Comparison of ENCODE assay signal across 8 cellular contexts in genomic region chr1:19311503-19311930, GRCh38. TPM values are rescaled to one million over a fixed set of nuclear protein-coding genes. Genes with fewer than 3 reads are reported as not detected.
DNase-seq lines count a peak whose midpoint lies in the region; ATAC-seq, FAIRE-seq and TF ChIP-seq lines count a peak whose summit lies in the region.

No MANE protein-coding gene starts in this region.

- H3K4me3 Mint-ChIP-seq in activated naive CD4-positive, alpha-beta T cell treated with anti-CD3 and anti-CD28 coated beads, Interleukin-2, amount 50 U/mL, for 24 hours, result peak overlapping the region; percentile 91

- H3K4me3 ChIP-seq in Karpas-422 (ENCODE audit: low read length) (peak overlapping the region; percentile 79), K562 (peak overlapping the region; percentile 77)

- no peaks in the 10 kb centered on the region for H3K9me3 Mint-ChIP-seq in activated naive CD4-positive, alpha-beta T cell treated with anti-CD3 and anti-CD28 coated beads, Interleukin-2, amount 50 U/mL, for 24 hours

- no peak for FAIRE-seq in K562 (lab: Jason Lieb, UNC)

- ATAC-seq in K562 (peak; percentile 30), left colon (peak; percentile 14)

- peak overlapping the region; percentile 99 for H3K9ac ChIP-seq in Karpas-422 (ENCODE audit: low read length)
- H3K9ac ChIP-seq in K562 (ENCODE audit: insufficient read depth in 1 of 2, low read depth in 2 of 2, low read length in 2 of 2), result peak overlapping the region; percentile 95 to 97

- peak overlapping the region; percentile 76 for H3K27ac Mint-ChIP-seq in activated naive CD4-positive, alpha-beta T cell treated with anti-CD3 and anti-CD28 coated beads, Interleukin-2, amount 50 U/mL, for 24 hours

- H3K27ac ChIP-seq in Karpas-422 (ENCODE audit: low read length), result peak overlapping the region; percentile 60
- H3K27ac ChIP-seq in K562 (ENCODE audit: extremely low read depth, low read depth, low read length), result peak overlapping the region; percentile 85
- peak overlapping the region; percentile 58 for H3K27ac ChIP-seq in substantia nigra (ENCODE audit: low read depth, low read length, poor library complexity, severe bottlenecking)

- H3K9me3 ChIP-seq in Karpas-422 (ENCODE audit: low read length) (no peaks in the 10 kb centered on the region), K562 (replicated peaks; ENCODE audit: control insufficient read depth, insufficient read depth, low read depth, low read length) (no peaks in the 10 kb centered on the region)

- no peaks in the 10 kb centered on the region for H3K27me3 Mint-ChIP-seq in activated naive CD4-positive, alpha-beta T cell treated with anti-CD3 and anti-CD28 coated beads, Interleukin-2, amount 50 U/mL, for 24 hours

- H3K79me2 ChIP-seq in Karpas-422 (ENCODE audit: low read length) (peaks cover 39% of the 10 kb centered on the region), K562 (ENCODE audit: control insufficient read depth, insufficient read depth, low read length) (peaks cover 57% of the 10 kb centered on the region)

- H3K9me2 ChIP-seq in Karpas-422 (replicated peaks; ENCODE audit: insufficient read depth, low read length), result no peaks in the 10 kb centered on the region

- H2AFZ ChIP-seq in Karpas-422 (ENCODE audit: low read length), result peak overlapping the region; percentile 74; the same call in 1 of the 2 replicates
- peak overlapping the region; percentile 90 for H2AFZ ChIP-seq in K562 (ENCODE audit: low read depth, low read length)

- intact Hi-C loops in K562 (cut with micrococcal nuclease) (loop anchor here (5.0 kb wide), 1 partner anchor 59 kb away; the partner anchor contains the start of genes EMC1 and MRTO4), left colon (cut with DNase I, micrococcal nuclease) (no loop called here)

- H3K4me2 ChIP-seq in Karpas-422 (ENCODE audit: low read depth, low read length, poor library complexity, severe bottlenecking) (peak overlapping the region; percentile 90), K562 (ENCODE audit: insufficient read depth, low read length) (peak overlapping the region; percentile 75)

- peaks cover 4% of the 10 kb centered on the region for H3K36me3 Mint-ChIP-seq in activated naive CD4-positive, alpha-beta T cell treated with anti-CD3 and anti-CD28 coated beads, Interleukin-2, amount 50 U/mL, for 24 hours

- TF ChIP-seq POLR2A in K562 (conservative IDR thresholded peaks at IDR 0.05), result no peak

- BruUV-seq in K562 (replicated peaks; lab: Mats Ljungman, UMichigan), result no TSS peak

- in situ Hi-C loops in K562 (cut with MboI), result no loop called here

- TF ChIP-seq RAD21 in K562 (CRISPR knock-in tag; conservative IDR thresholded peaks at IDR 0.05 in 1 of 2, IDR thresholded peaks at IDR 0.05 in 1 of 2), result no peak

- POLR2A ChIA-PET in K562 (lab: Yijun Ruan, JAX), result interaction anchor here (1.0 to 4.0 kb wide), 6 partner anchors 12 to 340 kb away, joined by 3 to 21 read pairs (median 6); partner anchors contain the start of genes EMC1 and MRTO4

- H3K4me1 ChIP-seq in Karpas-422 (ENCODE audit: low read length), result peaks cover 49% of the 10 kb centered on the region
- H3K4me1 ChIP-seq in K562 (replicated peaks in 1 of 2; ENCODE audit: control insufficient read depth in 2 of 2, insufficient read depth in 2 of 2, low read length in 2 of 2), result peaks cover 44 to 65% of the 10 kb centered on the region in 2 experiments

- H3K27me3 ChIP-seq in Karpas-422 (ENCODE audit: low read length) (no peaks in the 10 kb centered on the region), K562 (ENCODE audit: control insufficient read depth in 2 of 2, insufficient read depth in 2 of 2, low read length in 2 of 2) (no peaks in the 10 kb centered on the region)

- H3K4me1 Mint-ChIP-seq in activated naive CD4-positive, alpha-beta T cell treated with anti-CD3 and anti-CD28 coated beads, Interleukin-2, amount 50 U/mL, for 24 hours, result peaks cover 43% of the 10 kb centered on the region

- H3K9me1 ChIP-seq in K562 (ENCODE audit: control insufficient read depth, insufficient read depth, low read length), result peaks cover 2% of the 10 kb centered on the region

- H3K36me3 ChIP-seq in Karpas-422 (ENCODE audit: insufficient read depth, low read length) (peaks cover 20% of the 10 kb centered on the region), K562 (ENCODE audit: control insufficient read depth, insufficient read depth, low read length) (peaks cover 43% of the 10 kb centered on the region)

- no peak for DNase-seq in activated naive CD4-positive, alpha-beta T cell (lab: John Stamatoyannopoulos, UW)
- DNase-seq in Karpas-422 (peak; percentile 84), K562 (ENCODE audit: extremely low read depth in 1 of 4, low spot score in 3 of 4) (peak in 2 of 4 experiments; percentile 18 to 48), left colon (peak in 1 of 2 donors; percentile 45), substantia nigra (lab: John Stamatoyannopoulos, UW) (peak in 15 of 49 donors; percentile 41 to 82 (median 56)), kidney glomerular epithelial cell (lab: John Stamatoyannopoulos, UW) (no peak), NOMO-1 (lab: John Stamatoyannopoulos, UW; ENCODE audit: unreplicated experiment in 2 of 2) (no peak)

- no peak for TF ChIP-seq CTCF in K562 (IDR thresholded peaks at IDR 0.05 in 2 of 3, conservative IDR thresholded peaks at IDR 0.05 in 1 of 3; ENCODE audit: insufficient read depth in 2 of 3, low read depth in 1 of 3, low read length in 3 of 3)

- no peak for TF ChIP-seq EP300 in K562 (IDR thresholded peaks at IDR 0.05; ENCODE audit: low read length)

- peaks cover 8% of the 10 kb centered on the region for H4K20me1 ChIP-seq in Karpas-422 (ENCODE audit: insufficient read depth, low read depth, low read length)
- H4K20me1 ChIP-seq in K562 (replicated peaks; ENCODE audit: control insufficient read depth, insufficient read depth, low read length), result peaks cover 8% of the 10 kb centered on the region

- under 1% methylated on average over 28 of the region's 29 CpGs for WGBS in K562 (ENCODE audit: insufficient coverage, low coverage, missing lambda C conversion rate)

- CTCF ChIA-PET in K562 (lab: Yijun Ruan, JAX; ENCODE audit: low intra/inter-chr PET ratio), result no interaction called here

RNA-seq across cellular contexts. Expression of gene AKR7A2, which starts 0.4 kb away (rescaled TPM):
- 122 and 161 TPM in 2 replicates for total RNA-seq in Karpas-422 (2014; rRNA removed; shearing (Covaris generic); ENCODE audit: low replicate concordance)
- total RNA-seq in K562 (2011; cell fraction: chromatin; rRNA removed; ENCODE audit: low replicate concordance), result 18.7 and 45.9 TPM in 2 replicates
- 36.8 and 39.0 TPM in 2 replicates for total RNA-seq in K562 (2011; cell fraction: nucleolus; rRNA removed)
- 28.7 and 34.9 TPM in 2 replicates for total RNA-seq in K562 (2011; cell fraction: nucleoplasm; rRNA removed)
- 78.4 and 108 TPM in 2 replicates for total RNA-seq in K562 (2014; rRNA removed)
- total RNA-seq in K562 (2014; rRNA removed; fragmentation: Illumina TruSeq; extraction: Trizol), result 26.1 and 32.3 TPM in 2 replicates
- total RNA-seq in K562 (2015; rRNA removed; fragmentation: Illumina TruSeq; extraction: Trizol), result 65.2 and 66.0 TPM in 2 replicates
- total RNA-seq in K562 (2021), result 71.7 and 74.4 TPM in 2 replicates
- 49.4 and 57.1 TPM in 2 replicates for polyA plus RNA-seq in K562 (2011; rRNA removed)
- 83.1 and 114 TPM in 2 replicates for polyA plus RNA-seq in K562 (2011; cell fraction: cytosol; rRNA removed)
- 34.0 and 41.0 TPM in 2 replicates for polyA plus RNA-seq in K562 (2011; cell fraction: nucleus; rRNA removed)
- 57.6 and 109 TPM in 2 replicates for polyA plus RNA-seq in K562 (2012)
- polyA plus RNA-seq in K562 (2014; fragmentation: Illumina TruSeq; extraction: Trizol), result 41.1 and 50.6 TPM in 2 replicates
- 1 to 10 TPM; 2.0 to 4.0 TPM for polyA plus RNA-seq in K562 (2014; fragmentation: Nextera tagmentation; extraction: Ambion mirVana)
- 74.7 and 83.6 TPM in 2 replicates for polyA plus RNA-seq in K562 (2014; rRNA removed)
- polyA minus RNA-seq in K562 (2011; rRNA and poly(A)+ RNA removed), result 16.8 and 22.0 TPM in 2 replicates
- polyA minus RNA-seq in K562 (2011; cell fraction: cytosol; rRNA and poly(A)+ RNA removed), result 22.1 and 40.4 TPM in 2 replicates
- polyA minus RNA-seq in K562 (2011; cell fraction: nucleus; rRNA and poly(A)+ RNA removed), result 19.1 and 22.7 TPM in 2 replicates
- total RNA-seq in left colon, result 100 to 1,000 TPM in 1 of 2 donors, 10 to 100 TPM in 1; 98.7 to 104 TPM

RNA-seq across cellular contexts. Expression of gene SLC66A1, which starts 0.6 kb away (rescaled TPM):
- 11.6 and 14.5 TPM in 2 replicates for total RNA-seq in Karpas-422 (2014; rRNA removed; shearing (Covaris generic); ENCODE audit: low replicate concordance)
- 37.0 and 99.3 TPM in 2 replicates for total RNA-seq in K562 (2011; cell fraction: chromatin; rRNA removed; ENCODE audit: low replicate concordance)
- total RNA-seq in K562 (2011; cell fraction: nucleolus; rRNA removed), result 85.8 and 97.7 TPM in 2 replicates
- 62.2 and 63.1 TPM in 2 replicates for total RNA-seq in K562 (2011; cell fraction: nucleoplasm; rRNA removed)
- total RNA-seq in K562 (2014; rRNA removed) (28.9 and 34.0 TPM in 2 replicates), K562 (2014; rRNA removed; fragmentation: Illumina TruSeq; extraction: Trizol) (8.5 and 10.4 TPM in 2 replicates), K562 (2015; rRNA removed; fragmentation: Illumina TruSeq; extraction: Trizol) (18.6 and 21.6 TPM in 2 replicates), K562 (2021) (26.5 and 29.5 TPM in 2 replicates), left colon (10 to 100 TPM; 13.7 to 16.1 TPM)
- polyA plus RNA-seq in K562 (2011; rRNA removed) (27.0 and 29.2 TPM in 2 replicates), K562 (2014; fragmentation: Illumina TruSeq; extraction: Trizol) (16.3 and 26.6 TPM in 2 replicates), K562 (2014; fragmentation: Nextera tagmentation; extraction: Ambion mirVana) (1 to 10 TPM; 1.2 to 1.6 TPM), K562 (2014; rRNA removed) (35.2 and 40.8 TPM in 2 replicates)
- 36.4 and 92.5 TPM in 2 replicates for polyA plus RNA-seq in K562 (2011; cell fraction: cytosol; rRNA removed)
- polyA plus RNA-seq in K562 (2011; cell fraction: nucleus; rRNA removed), result 35.5 and 82.2 TPM in 2 replicates
- polyA plus RNA-seq in K562 (2012), result 23.2 and 37.9 TPM in 2 replicates
- polyA minus RNA-seq in K562 (2011; rRNA and poly(A)+ RNA removed), result 12.7 and 14.9 TPM in 2 replicates
- polyA minus RNA-seq in K562 (2011; cell fraction: cytosol; rRNA and poly(A)+ RNA removed), result 15.3 and 16.8 TPM in 2 replicates
- polyA minus RNA-seq in K562 (2011; cell fraction: nucleus; rRNA and poly(A)+ RNA removed), result 26.2 and 33.7 TPM in 2 replicates

RNA-seq across cellular contexts. Expression of gene AKR7A3, which starts 22.9 kb away (rescaled TPM):
- total RNA-seq in Karpas-422 (2014; rRNA removed; shearing (Covaris generic); ENCODE audit: low replicate concordance), result 0.41 and 1.2 TPM in 2 replicates
- total RNA-seq in K562 (2011; cell fraction: chromatin; rRNA removed; ENCODE audit: low replicate concordance), result 2.4 and 4.7 TPM in 2 replicates
- 3.7 and 4.5 TPM in 2 replicates for total RNA-seq in K562 (2011; cell fraction: nucleolus; rRNA removed)
- total RNA-seq in K562 (2011; cell fraction: nucleoplasm; rRNA removed), result 2.1 and 3.2 TPM in 2 replicates
- total RNA-seq in K562 (2014; rRNA removed) (0.54 and 0.78 TPM in 2 replicates), K562 (2014; rRNA removed; fragmentation: Illumina TruSeq; extraction: Trizol) (0.22 TPM in 2 replicates), K562 (2015; rRNA removed; fragmentation: Illumina TruSeq; extraction: Trizol) (0.45 and 0.58 TPM in 2 replicates), K562 (2021) (0.91 and 1.2 TPM in 2 replicates), left colon (10 to 100 TPM; 92.5 to 94.3 TPM)
- polyA plus RNA-seq in K562 (2011; rRNA removed) (0.33 and 0.49 TPM in 2 replicates), K562 (2014; fragmentation: Illumina TruSeq; extraction: Trizol) (0.13 and 0.25 TPM in 2 replicates), K562 (2014; fragmentation: Nextera tagmentation; extraction: Ambion mirVana) (under 1 TPM in 1 of 2 experiments, not detected in 1; 0.04 TPM), K562 (2014; rRNA removed) (0.74 and 1.5 TPM in 2 replicates)
- polyA plus RNA-seq in K562 (2011; cell fraction: cytosol; rRNA removed), result 0.38 and 0.63 TPM in 2 replicates
- 2.2 and 4.9 TPM in 2 replicates for polyA plus RNA-seq in K562 (2011; cell fraction: nucleus; rRNA removed)
- polyA plus RNA-seq in K562 (2012), result 0.27 and 0.79 TPM in 2 replicates
- polyA minus RNA-seq in K562 (2011; rRNA and poly(A)+ RNA removed), result 0.14 and 0.15 TPM in 2 replicates
- 0.67 TPM in 1 of 2 replicates, not detected in the other for polyA minus RNA-seq in K562 (2011; cell fraction: cytosol; rRNA and poly(A)+ RNA removed)
- 1.00 and 1.1 TPM in 2 replicates for polyA minus RNA-seq in K562 (2011; cell fraction: nucleus; rRNA and poly(A)+ RNA removed)

RNA-seq across cellular contexts. Expression of gene MRTO4, which starts 59.9 kb away (rescaled TPM):
- 15.4 and 31.0 TPM in 2 replicates for total RNA-seq in Karpas-422 (2014; rRNA removed; shearing (Covaris generic); ENCODE audit: low replicate concordance)
- total RNA-seq in K562 (2011; cell fraction: chromatin; rRNA removed; ENCODE audit: low replicate concordance), result 35.8 and 86.9 TPM in 2 replicates
- total RNA-seq in K562 (2011; cell fraction: nucleolus; rRNA removed), result 78.7 and 87.1 TPM in 2 replicates
- total RNA-seq in K562 (2011; cell fraction: nucleoplasm; rRNA removed), result 57.9 and 62.8 TPM in 2 replicates
- total RNA-seq in K562 (2014; rRNA removed) (150 and 153 TPM in 2 replicates), K562 (2014; rRNA removed; fragmentation: Illumina TruSeq; extraction: Trizol) (136 and 145 TPM in 2 replicates), K562 (2015; rRNA removed; fragmentation: Illumina TruSeq; extraction: Trizol) (153 and 154 TPM in 2 replicates), K562 (2021) (138 and 146 TPM in 2 replicates), left colon (10 to 100 TPM; 16.3 to 18.5 TPM)
- polyA plus RNA-seq in K562 (2011; rRNA removed) (93.7 and 105 TPM in 2 replicates), K562 (2014; fragmentation: Illumina TruSeq; extraction: Trizol) (163 and 173 TPM in 2 replicates), K562 (2014; fragmentation: Nextera tagmentation; extraction: Ambion mirVana) (100 to 1,000 TPM in 1 of 2 experiments, 10 to 100 TPM in 1; 62.0 to 146 TPM), K562 (2014; rRNA removed) (152 and 153 TPM in 2 replicates)
- polyA plus RNA-seq in K562 (2011; cell fraction: cytosol; rRNA removed), result 88.3 and 88.5 TPM in 2 replicates
- polyA plus RNA-seq in K562 (2011; cell fraction: nucleus; rRNA removed), result 35.1 and 36.8 TPM in 2 replicates
- 59.9 and 104 TPM in 2 replicates for polyA plus RNA-seq in K562 (2012)
- 62.3 and 78.5 TPM in 2 replicates for polyA minus RNA-seq in K562 (2011; rRNA and poly(A)+ RNA removed)
- 32.1 and 40.7 TPM in 2 replicates for polyA minus RNA-seq in K562 (2011; cell fraction: cytosol; rRNA and poly(A)+ RNA removed)
- polyA minus RNA-seq in K562 (2011; cell fraction: nucleus; rRNA and poly(A)+ RNA removed), result 16.2 and 19.4 TPM in 2 replicates

Comparison
In these comparisons a context has a peak if more than half of its experiments do, and no peak if none do; other contexts are left out.
1. RNA of gene AKR7A3, which starts 22.9 kb away (total RNA-seq): 92.5 to 94.3 TPM in left colon; 0.22 to 4.7 TPM in K562 and 0.41 to 1.2 TPM in Karpas-422; every median in the first group is over 10 times any median in the second.
2. Peak in every context shown above with its lines, with median percentiles within 50 percentile points of each other: H3K27ac ChIP-seq.